In genomic region chr12:118136559-118137003, GRCh38 we compare ENCODE assay signal across 8 cellular contexts. TPM values are rescaled to one million over a fixed set of nuclear protein-coding genes. Genes with fewer than 3 reads are reported as not detected.
DNase-seq lines count a peak whose midpoint lies in the region; ATAC-seq, FAIRE-seq and TF ChIP-seq lines count a peak whose summit lies in the region.

No MANE protein-coding gene starts in this region.

- H3K9me3 ChIP-seq in kidney (ENCODE audit: control insufficient read depth in 1 of 2, low read length in 2 of 2): no peaks in the 10 kb centered on the region

- DNase-seq in AG20443 (ENCODE audit: low spot score) (peak; percentile 71), UCSD-AML1 (lab: John Stamatoyannopoulos, UW; ENCODE audit: unreplicated experiment) (peak; percentile 32), bronchial epithelial cell (ENCODE audit: low read depth) (peak; percentile 17), kidney (peak; percentile 82), cortex of kidney (lab: John Stamatoyannopoulos, UW) (no peak)
- DNase-seq in stimulated activated CD4-positive, alpha-beta T cell treated with anti-CD3 and anti-CD28 coated beads, Interleukin-15, amount 100 ng/mL, for 48 hours (ENCODE audit: low read depth in 2 of 2): peak; percentile 12 to 15

- H3K27ac ChIP-seq in kidney (ENCODE audit: low read depth in 2 of 2, low read length in 2 of 2): peak overlapping the region; percentile 89 to 95

- H3K4me3 ChIP-seq in bronchial epithelial cell (ENCODE audit: low read depth, low read length) (peak overlapping the region; percentile 94), kidney (ENCODE audit: low read length in 2 of 2) (peak overlapping the region; percentile 50 to 70)

- H3K9ac ChIP-seq in kidney (ENCODE audit: low read length in 2 of 2): peak overlapping the region; percentile 90 to 98

- H3K4me1 ChIP-seq in kidney (ENCODE audit: control insufficient read depth in 1 of 2, insufficient read depth in 1 of 2, low read depth in 1 of 2, low read length in 2 of 2): peaks cover 0 to 17% of the 10 kb centered on the region in 2 donors

- peaks cover 3% of the 10 kb centered on the region for H3K36me3 ChIP-seq in bronchial epithelial cell (ENCODE audit: control insufficient read depth, insufficient read depth, low read length)
- H3K36me3 ChIP-seq in kidney (ENCODE audit: control insufficient read depth in 1 of 2, insufficient read depth in 2 of 2, low read length in 2 of 2): peaks cover 18 to 26% of the 10 kb centered on the region in 2 donors

- FAIRE-seq in bronchial epithelial cell (lab: Jason Lieb, UNC) (no peak), kidney (lab: Jason Lieb, UNC) (no peak)

- peak; percentile 49 for ATAC-seq in GM19351 (IDR thresholded peaks at IDR 0.05; ENCODE audit: unreplicated experiment)
- peak; percentile 25 for ATAC-seq in HG03521 (IDR thresholded peaks at IDR 0.05; ENCODE audit: unreplicated experiment)

- intact Hi-C loops in kidney (cut with DNase I): no loop called here

- H3K27me3 ChIP-seq in bronchial epithelial cell (ENCODE audit: control insufficient read depth, insufficient read depth, low read length): no peaks in the 10 kb centered on the region

- no peak for TF ChIP-seq CTCF in bronchial epithelial cell (IDR thresholded peaks at IDR 0.05; ENCODE audit: insufficient read depth, low read length, severe bottlenecking)
- no peak for TF ChIP-seq CTCF in kidney (IDR thresholded peaks at IDR 0.05; ENCODE audit: borderline replicate concordance, extremely low read depth, insufficient read depth)

RNA-seq across cellular contexts. Expression of gene PEBP1, which starts 0.7 kb away (rescaled TPM):
- total RNA-seq in bronchial epithelial cell (168 and 180 TPM in 2 replicates), kidney (321 TPM)
- 1,168 TPM for polyA plus RNA-seq in kidney (ENCODE audit: insufficient read depth, low read depth, low replicate concordance)

RNA-seq across cellular contexts. Expression of gene VSIG10, which starts 32.8 kb away (rescaled TPM):
- 20.0 and 23.0 TPM in 2 replicates for total RNA-seq in bronchial epithelial cell
- total RNA-seq in kidney: 26.1 TPM
- polyA plus RNA-seq in kidney (ENCODE audit: insufficient read depth, low read depth, low replicate concordance): 15.8 TPM
